Comparison of ENCODE assay signal across 8 cellular contexts in genomic region chr4:36244257-36245084, GRCh38.
DNase-seq lines count a peak whose midpoint lies in the region; ATAC-seq lines count a peak whose summit lies in the region.

A gene with protein sequence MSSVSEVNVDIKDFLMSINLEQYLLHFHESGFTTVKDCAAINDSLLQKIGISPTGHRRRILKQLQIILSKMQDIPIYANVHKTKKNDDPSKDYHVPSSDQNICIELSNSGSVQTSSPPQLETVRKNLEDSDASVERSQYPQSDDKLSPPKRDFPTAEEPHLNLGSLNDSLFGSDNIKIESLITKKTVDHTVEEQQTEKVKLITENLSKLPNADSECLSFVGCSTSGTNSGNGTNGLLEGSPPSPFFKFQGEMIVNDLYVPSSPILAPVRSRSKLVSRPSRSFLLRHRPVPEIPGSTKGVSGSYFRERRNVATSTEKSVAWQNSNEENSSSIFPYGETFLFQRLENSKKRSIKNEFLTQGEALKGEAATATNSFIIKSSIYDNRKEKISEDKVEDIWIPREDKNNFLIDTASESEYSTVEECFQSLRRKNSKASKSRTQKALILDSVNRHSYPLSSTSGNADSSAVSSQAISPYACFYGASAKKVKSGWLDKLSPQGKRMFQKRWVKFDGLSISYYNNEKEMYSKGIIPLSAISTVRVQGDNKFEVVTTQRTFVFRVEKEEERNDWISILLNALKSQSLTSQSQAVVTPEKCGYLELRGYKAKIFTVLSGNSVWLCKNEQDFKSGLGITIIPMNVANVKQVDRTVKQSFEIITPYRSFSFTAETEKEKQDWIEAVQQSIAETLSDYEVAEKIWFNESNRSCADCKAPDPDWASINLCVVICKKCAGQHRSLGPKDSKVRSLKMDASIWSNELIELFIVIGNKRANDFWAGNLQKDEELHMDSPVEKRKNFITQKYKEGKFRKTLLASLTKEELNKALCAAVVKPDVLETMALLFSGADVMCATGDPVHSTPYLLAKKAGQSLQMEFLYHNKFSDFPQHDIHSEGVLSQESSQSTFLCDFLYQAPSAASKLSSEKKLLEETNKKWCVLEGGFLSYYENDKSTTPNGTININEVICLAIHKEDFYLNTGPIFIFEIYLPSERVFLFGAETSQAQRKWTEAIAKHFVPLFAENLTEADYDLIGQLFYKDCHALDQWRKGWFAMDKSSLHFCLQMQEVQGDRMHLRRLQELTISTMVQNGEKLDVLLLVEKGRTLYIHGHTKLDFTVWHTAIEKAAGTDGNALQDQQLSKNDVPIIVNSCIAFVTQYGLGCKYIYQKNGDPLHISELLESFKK (N-terminal part only) (minus strand): TSS chr4:36244514. CDS start chr4:36229486, 15,028 bp downstream.

- H3K9ac ChIP-seq in endocrine pancreas (ENCODE audit: control insufficient read depth, insufficient read depth, low read length), result peak within 1 kb of the TSS; percentile 72
- peak within 1 kb of the TSS; percentile 81 to 83 for H3K9ac ChIP-seq in mucosa of rectum (ENCODE audit: low read depth in 1 of 2, low read length in 2 of 2)

- H3K27ac ChIP-seq in mucosa of rectum (ENCODE audit: low read depth in 2 of 2, low read length in 2 of 2), result peak within 1 kb of the TSS; percentile 81 to 93

- H3K9me3 ChIP-seq in endocrine pancreas (ENCODE audit: control insufficient read depth, low read length) (no peaks in the 10 kb centered on the region), mucosa of rectum (ENCODE audit: control insufficient read depth in 2 of 2, low read length in 2 of 2) (no peaks in the 10 kb centered on the region)

- peak; percentile 6 for DNase-seq in NCI-H2107 (lab: John Stamatoyannopoulos, UW)
- DNase-seq in NCI-H2107 treated with DMSO at 0.1 percent for 48 hours (lab: John Stamatoyannopoulos, UW; ENCODE audit: unreplicated experiment), result no peak
- peak; percentile 50 for DNase-seq in NCI-H446 treated with DMSO at 0.1 percent for 48 hours (lab: John Stamatoyannopoulos, UW)
- DNase-seq in activated CD8-positive, alpha-beta memory T cell treated with anti-CD3 and anti-CD28 coated beads for 24 hours, result peak; percentile 89
- DNase-seq in stimulated activated CD8-positive, alpha-beta memory T cell treated with anti-CD3 and anti-CD28 coated beads, Interleukin-4, amount 100 ng/mL, for 48 hours, result peak; percentile 77

- H3K27me3 ChIP-seq in endocrine pancreas (ENCODE audit: control insufficient read depth, insufficient read depth, low read length) (no peaks in the 10 kb centered on the region), mucosa of rectum (ENCODE audit: control insufficient read depth in 2 of 2, insufficient read depth in 2 of 2, low read length in 2 of 2) (no peaks in the 10 kb centered on the region)

- ATAC-seq in HG02852 (IDR thresholded peaks at IDR 0.05; ENCODE audit: unreplicated experiment), result peak; percentile 59

- H3K4me3 ChIP-seq in endocrine pancreas (ENCODE audit: control insufficient read depth, insufficient read depth, low read length), result peak within 1 kb of the TSS; percentile 86
- H3K4me3 ChIP-seq in mucosa of rectum (ENCODE audit: low read length in 2 of 2), result peak within 1 kb of the TSS; percentile 88 to 93

- H3K36me3 ChIP-seq in endocrine pancreas (ENCODE audit: control insufficient read depth, insufficient read depth, low read length) (no peaks in the 10 kb centered on the region), mucosa of rectum (ENCODE audit: control insufficient read depth in 2 of 2, insufficient read depth in 2 of 2, low read length in 2 of 2) (no peaks in the 10 kb centered on the region)

- H3K4me1 ChIP-seq in endocrine pancreas (ENCODE audit: control insufficient read depth, insufficient read depth, low read length), result no peaks in the 10 kb centered on the region
- peaks cover 6 to 9% of the 10 kb centered on the region in 2 donors for H3K4me1 ChIP-seq in mucosa of rectum (ENCODE audit: control insufficient read depth in 2 of 2, insufficient read depth in 2 of 2, low read length in 2 of 2)
